Comparison of ENCODE assay signal across 1 cellular context in genomic region chr16:19644877-19645276, GRCh38.
TF ChIP-seq lines count a peak whose summit lies in the region.

No MANE protein-coding gene starts in this region.

TF ChIP-seq in SK-N-SH, 30 proteins besides CTCF, POLR2A, EP300 and RAD21 (continued from another document):
- TF ChIP-seq REST (IDR thresholded peaks at IDR 0.05; ENCODE audit: low read depth, low read length) (no peak), POLR2AphosphoS5 (IDR thresholded peaks at IDR 0.05; ENCODE audit: low read depth, low read length) (no peak), TCF12 (IDR thresholded peaks at IDR 0.05) (no peak), MXI1 (IDR thresholded peaks at IDR 0.05; ENCODE audit: low read depth, low read length) (no peak)
